In genomic region chr4:6419452-6420028, GRCh38 we compare ENCODE assay signal across 1 cellular context.
TF ChIP-seq lines count a peak whose summit lies in the region.

No MANE protein-coding gene starts in this region.

TF ChIP-seq in K562, 482 proteins besides CTCF, POLR2A, EP300 and RAD21 (continues in another document):
- TF ChIP-seq CTCFL (IDR thresholded peaks at IDR 0.05; ENCODE audit: borderline replicate concordance, insufficient read depth, low read depth, low read length, poor library complexity, severe bottlenecking) (no peak), ZZZ3 (IDR thresholded peaks at IDR 0.05) (no peak), IRF2 (CRISPR knock-in tag; IDR thresholded peaks at IDR 0.05) (no peak), BACH1 (tag; IDR thresholded peaks at IDR 0.05) (peak; percentile 69; the same call in 1 of the 2 replicates), RFX5 (IDR thresholded peaks at IDR 0.05; ENCODE audit: low read depth, low read length) (no peak), ZFP91 (CRISPR knock-in tag; IDR thresholded peaks at IDR 0.05) (no peak), PKNOX1 (IDR thresholded peaks at IDR 0.05) (peak; percentile 42; the same call in 1 of the 2 replicates), NCOA4 (IDR thresholded peaks at IDR 0.05; ENCODE audit: partially characterized antibody) (no peak), MBD2 (IDR thresholded peaks at IDR 0.05; ENCODE audit: borderline replicate concordance, low read depth) (no peak), TRIM24 (IDR thresholded peaks at IDR 0.05) (no peak), ZNF175 (CRISPR knock-in tag; IDR thresholded peaks at IDR 0.05; ENCODE audit: low read depth) (peak; percentile 53; the same call in 1 of the 2 replicates), PHB (CRISPR knock-in tag; IDR thresholded peaks at IDR 0.05) (no peak), POLR2B (IDR thresholded peaks at IDR 0.05; ENCODE audit: low read depth, partially characterized antibody) (no peak), SRSF3 (IDR thresholded peaks at IDR 0.05; ENCODE audit: insufficient read depth, low read length) (no peak), CCAR2 (IDR thresholded peaks at IDR 0.05; ENCODE audit: low read depth, low read length) (no peak), GATAD2A (IDR thresholded peaks at IDR 0.05) (no peak), ZNF165 (CRISPR knock-in tag; IDR thresholded peaks at IDR 0.05; ENCODE audit: borderline replicate concordance) (no peak), SAP30 (IDR thresholded peaks at IDR 0.05; ENCODE audit: borderline replicate concordance, insufficient read depth, low read depth, low read length, poor library complexity, severe bottlenecking) (no peak), MLX (CRISPR knock-in tag; conservative IDR thresholded peaks at IDR 0.05) (no peak), ZC3H4 (CRISPR knock-in tag; IDR thresholded peaks at IDR 0.05; ENCODE audit: borderline replicate concordance) (no peak), PHF21A (IDR thresholded peaks at IDR 0.05; ENCODE audit: borderline replicate concordance, low read depth) (no peak), KDM4B (IDR thresholded peaks at IDR 0.05; ENCODE audit: borderline replicate concordance in 2 of 2, low read depth in 1 of 2) (no peak), MEIS2 (IDR thresholded peaks at IDR 0.05; ENCODE audit: partially characterized antibody) (peak; percentile 87), NKRF (IDR thresholded peaks at IDR 0.05; ENCODE audit: borderline replicate concordance) (no peak), ZNF77 (CRISPR knock-in tag; IDR thresholded peaks at IDR 0.05) (no peak), ZNF253 (CRISPR knock-in tag; conservative IDR thresholded peaks at IDR 0.05) (no peak), ZBTB40 (IDR thresholded peaks at IDR 0.05) (no peak), ZBTB40 (CRISPR knock-in tag; IDR thresholded peaks at IDR 0.05) (no peak), ARHGAP35 (IDR thresholded peaks at IDR 0.05; ENCODE audit: partially characterized antibody) (no peak), MTA1 (IDR thresholded peaks at IDR 0.05; ENCODE audit: borderline replicate concordance) (no peak), ZNF766 (CRISPR knock-in tag; conservative IDR thresholded peaks at IDR 0.05) (0 out of 2 replicates have a peak, but pooled peaks have one; percentile 27), RBM22 (IDR thresholded peaks at IDR 0.05; ENCODE audit: low read depth, low read length, poor library complexity, severe bottlenecking) (no peak), JUND (IDR thresholded peaks at IDR 0.05; ENCODE audit: borderline replicate concordance, low read depth, low read length) (no peak), JUND (tag; IDR thresholded peaks at IDR 0.05; ENCODE audit: borderline replicate concordance, low read depth, low read length) (no peak), PHTF2 (CRISPR knock-in tag; IDR thresholded peaks at IDR 0.05) (no peak), NR2F6 (CRISPR knock-in tag; IDR thresholded peaks at IDR 0.05) (no peak), FOXP1 (CRISPR knock-in tag; IDR thresholded peaks at IDR 0.05) (no peak), USF2 (CRISPR knock-in tag; IDR thresholded peaks at IDR 0.05) (no peak), FUS (optimal IDR thresholded peaks at IDR 0.05; ENCODE audit: low read depth, low read length) (no peak), PREB (CRISPR knock-in tag; IDR thresholded peaks at IDR 0.05) (no peak), E4F1 (CRISPR knock-in tag; IDR thresholded peaks at IDR 0.05; ENCODE audit: borderline replicate concordance) (no peak), PTTG1 (tag; IDR thresholded peaks at IDR 0.05; ENCODE audit: low read depth) (no peak), ZNF263 (CRISPR knock-in tag; IDR thresholded peaks at IDR 0.05; ENCODE audit: borderline replicate concordance) (no peak), SMARCA4 (IDR thresholded peaks at IDR 0.05) (no peak)
